8 cellular contexts compared by ENCODE assay signal in the genomic region with DNA sequence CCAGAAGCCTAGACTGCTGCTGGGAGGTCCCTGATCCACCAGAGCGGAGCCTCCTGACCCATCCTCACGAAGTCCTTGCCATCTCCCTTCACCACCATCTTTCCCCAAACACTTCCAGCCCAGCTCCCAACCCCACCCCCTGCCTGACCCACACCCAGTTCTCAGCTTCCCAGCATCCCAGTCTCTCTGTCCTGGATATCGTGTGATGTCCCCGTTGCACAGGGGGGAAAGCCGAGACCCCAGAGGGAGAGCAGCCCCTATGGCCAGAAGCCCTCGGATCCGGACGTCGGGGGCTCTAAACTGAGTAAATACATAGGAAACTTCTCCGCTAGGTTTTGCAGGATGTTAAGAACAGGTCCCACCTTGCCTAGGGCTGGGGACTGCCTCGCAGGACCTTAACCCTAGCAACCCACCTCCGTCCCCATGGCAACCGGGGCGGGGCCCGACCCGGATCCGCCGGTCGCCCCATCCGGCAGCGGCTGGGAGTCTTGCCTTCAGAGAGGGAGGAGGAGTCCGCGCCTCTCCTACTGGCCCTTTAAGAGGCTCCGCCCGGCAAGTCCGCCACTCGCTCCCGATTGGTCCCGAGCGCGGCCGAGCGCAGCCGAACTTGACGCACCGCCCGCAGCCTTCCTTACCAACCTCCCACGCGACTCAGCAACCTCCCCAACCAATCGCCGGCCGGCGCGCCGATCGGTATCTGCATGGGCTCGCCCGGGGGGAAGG. TPM values are rescaled to one million over a fixed set of nuclear protein-coding genes. Genes with fewer than 3 reads are reported as not detected.
A peak's percentile ranks its signal among the peaks of the same experiment; 100 is the strongest.
DNase-seq lines count a peak whose midpoint lies in the region; ATAC-seq and TF ChIP-seq lines count a peak whose summit lies in the region.

No MANE protein-coding gene starts in this region.

- H3K4me3 ChIP-seq in upper lobe of right lung = peak overlapping the region; percentile 79

- H3K36me3 ChIP-seq in upper lobe of right lung = no peaks in the 10 kb centered on the region

- H3K27ac ChIP-seq in angular gyrus (ENCODE audit: low read depth, low read length) (peak overlapping the region; percentile 84), upper lobe of right lung (peak overlapping the region; percentile 45)

- H3K27ac Mint-ChIP-seq in T-helper 17 cell = no peak overlapping the region
- no peak overlapping the region for H3K27ac Mint-ChIP-seq in progenitor cell of endocrine pancreas

- H3K27me3 ChIP-seq in upper lobe of right lung = no peaks in the 10 kb centered on the region

- in situ Hi-C loops in GM13977 (cut with MboI; ENCODE audit: low pct_unique_long_range_greater_than_20kb, low sequenced_read_pairs, unreplicated experiment) = no loop called here

- DNase-seq in GM13977 (ENCODE audit: low spot score) = peak; percentile 99
- peak; percentile 94 for DNase-seq in NCI-H1694 treated with DMSO at 0.1 percent for 48 hours (lab: John Stamatoyannopoulos, UW)
- peak; percentile 97 to 99 (median 99) for DNase-seq in T-helper 17 cell
- DNase-seq in left ventricle myocardium superior = peak; percentile 100
- peak; percentile 99 for DNase-seq in progenitor cell of endocrine pancreas (ENCODE audit: low spot score, unreplicated experiment)
- DNase-seq in upper lobe of right lung = peak; percentile 100

- H3K4me1 ChIP-seq in upper lobe of right lung = peaks cover 16% of the 10 kb centered on the region

- peak overlapping the region; percentile 87 for H3K4me3 Mint-ChIP-seq in T-helper 17 cell
- H3K4me3 Mint-ChIP-seq in progenitor cell of endocrine pancreas (ENCODE audit: low read depth) = peak overlapping the region; percentile 70

- intact Hi-C loops in left ventricle myocardium superior (cut with micrococcal nuclease) (no loop called here), upper lobe of right lung (cut with DNase I) (no loop called here)

- TF ChIP-seq CTCF in GM13977 (IDR thresholded peaks at IDR 0.05; ENCODE audit: extremely low read depth, insufficient read depth, missing control alignments) = no peak
- no peak for TF ChIP-seq CTCF in progenitor cell of endocrine pancreas (IDR thresholded peaks at IDR 0.05; ENCODE audit: unreplicated experiment)
- TF ChIP-seq CTCF in upper lobe of right lung (IDR thresholded peaks at IDR 0.05) = no peak

- no peaks in the 10 kb centered on the region for H3K27me3 Mint-ChIP-seq in T-helper 17 cell
- peaks cover 17% of the 10 kb centered on the region for H3K27me3 Mint-ChIP-seq in progenitor cell of endocrine pancreas

- ATAC-seq in HG02943 (IDR thresholded peaks at IDR 0.05; ENCODE audit: low read depth, unreplicated experiment) = peak; percentile 79
- peak; percentile 96 for ATAC-seq in T-helper 17 cell
- peak; percentile 97 for ATAC-seq in left ventricle myocardium superior
- peak; percentile 95 for ATAC-seq in upper lobe of right lung

- H3K36me3 Mint-ChIP-seq in T-helper 17 cell (ENCODE audit: low read depth) (no peaks in the 10 kb centered on the region), progenitor cell of endocrine pancreas (ENCODE audit: insufficient read depth) (peaks cover 11% of the 10 kb centered on the region)

- H3K9me3 ChIP-seq in T-helper 17 cell (ENCODE audit: control insufficient read depth, low read length, poor library complexity, severe bottlenecking) (no peaks in the 10 kb centered on the region), upper lobe of right lung (no peaks in the 10 kb centered on the region)

- no peaks in the 10 kb centered on the region for H3K9me3 Mint-ChIP-seq in progenitor cell of endocrine pancreas (ENCODE audit: low read depth)

- H3K4me1 Mint-ChIP-seq in T-helper 17 cell (peaks cover 17% of the 10 kb centered on the region), progenitor cell of endocrine pancreas (ENCODE audit: low read depth) (peaks cover 14% of the 10 kb centered on the region)

RNA-seq across cellular contexts. Expression of a gene that starts 0.5 kb away (rescaled TPM):
- total RNA-seq in T-helper 17 cell (10 to 100 TPM; 34.0 to 36.7 TPM), left ventricle myocardium superior (36.9 TPM), progenitor cell of endocrine pancreas (72.8 and 79.7 TPM in 2 replicates), upper lobe of right lung (60.0 TPM)

RNA-seq across cellular contexts. Expression of a gene that starts 13.0 kb away (rescaled TPM):
- total RNA-seq in T-helper 17 cell (1 to 10 TPM in 1 of 2 donors, under 1 TPM in 1; 0.42 to 3.3 TPM), left ventricle myocardium superior (1.9 TPM), progenitor cell of endocrine pancreas (not detected in 2 replicates), upper lobe of right lung (6.5 TPM)

RNA-seq across cellular contexts. Expression of a gene that starts 14.9 kb away (rescaled TPM):
- 10 to 100 TPM; 58.1 to 62.0 TPM for total RNA-seq in T-helper 17 cell
- total RNA-seq in left ventricle myocardium superior = 21.8 TPM
- 71.5 and 75.1 TPM in 2 replicates for total RNA-seq in progenitor cell of endocrine pancreas
- total RNA-seq in upper lobe of right lung = 95.9 TPM

RNA-seq across cellular contexts. Expression of a gene that starts 33.3 kb away (rescaled TPM):
- 1 to 10 TPM; 5.0 to 8.4 TPM for total RNA-seq in T-helper 17 cell
- total RNA-seq in left ventricle myocardium superior = 0.40 TPM
- 3.8 and 4.0 TPM in 2 replicates for total RNA-seq in progenitor cell of endocrine pancreas
- total RNA-seq in upper lobe of right lung = 3.2 TPM

RNA-seq across cellular contexts. Expression of a gene that starts 34.4 kb away (rescaled TPM):
- total RNA-seq in T-helper 17 cell (10 to 100 TPM in 1 of 2 donors, 1 to 10 TPM in 1; 1.0 to 10.4 TPM), left ventricle myocardium superior (2.0 TPM), progenitor cell of endocrine pancreas (not detected in 2 replicates), upper lobe of right lung (4.7 TPM)

Comparison
In these comparisons a context has a peak if more than half of its experiments do, and no peak if none do; other contexts are left out.
1. Peak in every context shown above with its lines: DNase-seq, ATAC-seq, H3K4me3 ChIP-seq and H3K27ac ChIP-seq.